In the genomic region with DNA sequence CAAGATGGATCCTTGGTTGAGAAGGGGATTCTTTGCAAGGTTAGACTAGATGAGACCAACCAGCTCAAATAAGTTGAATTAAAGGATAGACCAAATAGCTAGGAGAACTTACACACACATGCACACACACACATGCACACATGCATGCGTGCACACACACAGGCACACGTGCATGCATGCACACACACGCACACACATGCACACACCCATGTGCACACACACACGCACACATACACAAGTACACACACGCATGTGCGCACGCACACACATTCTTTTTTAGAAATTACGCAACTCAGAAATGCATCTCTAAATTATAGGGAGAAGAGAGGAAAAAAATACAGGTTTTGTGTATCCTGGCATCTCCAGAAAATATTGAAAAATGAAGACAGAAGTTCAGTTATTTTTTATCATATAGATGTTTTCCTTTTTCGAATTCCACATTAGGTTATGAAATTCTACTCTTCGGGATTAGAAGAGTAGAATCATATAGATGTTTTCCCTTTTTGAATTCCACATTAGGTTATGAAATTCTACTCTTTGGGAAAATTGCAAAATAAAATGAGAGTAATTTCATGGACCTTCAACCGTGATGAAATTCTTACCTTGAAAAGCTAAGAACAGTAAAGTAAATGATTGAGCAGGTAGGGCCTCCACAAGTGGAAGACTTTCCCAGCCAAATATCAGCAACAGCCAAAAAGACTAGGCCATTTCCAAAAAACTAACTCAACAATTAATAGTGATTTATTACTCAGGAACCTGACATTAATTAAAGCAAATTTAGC, we compare ENCODE assay signal across 21 cellular contexts.
DNase-seq lines count a peak whose midpoint lies in the region; ATAC-seq, FAIRE-seq and TF ChIP-seq lines count a peak whose summit lies in the region.
"Had no signal": no experiment of that assay in that cellular context is flagged by ENCODE, and none has a peak within 500 bp of the region (broad histone marks: within the 10 kb centered on the region; RNA-seq: fewer than 3 reads in every experiment).

No MANE protein-coding gene starts in this region.

- CTCF ChIA-PET in HEK293 (lab: Yijun Ruan, JAX) (interaction anchor here (0.6 to 1.6 kb wide), 3 partner anchors 422 to 622 kb away, joined by 3 to 7 read pairs (median 3); partner anchors contain the start of gene NRIP1), GM12878 (lab: Yijun Ruan, JAX) (interaction anchor here (0.9 to 1.9 kb wide), 3 partner anchors 12 to 622 kb away, joined by 3 to 6 read pairs (median 5); no protein-coding TSS in a partner anchor), HepG2 (lab: Yijun Ruan, JAX; ENCODE audit: low intra/inter-chr PET ratio, low total read pairs) (no interaction called here), GM10248 (lab: Yijun Ruan, JAX) (interaction anchor here (0.9 to 3.1 kb wide), 3 partner anchors 9 to 622 kb away, joined by 3 to 17 read pairs (median 3); no protein-coding TSS in a partner anchor)

- no peak overlapping the region for H2BK120ac ChIP-seq in trophoblast cell (ENCODE audit: insufficient read depth, low read length, poor library complexity)

- H4K91ac ChIP-seq in trophoblast cell (ENCODE audit: low read depth, low read length) = no peak overlapping the region

- DNase-seq in GM12878 (ENCODE audit: low read depth, low spot score) (no peak), HepG2 (ENCODE audit: low spot score) (peak; percentile 6), trophoblast cell (peak in 1 of 2 donors; percentile 13), GM10248 (ENCODE audit: extremely low spot score) (no peak), AG08396 (ENCODE audit: low spot score) (no peak), NCI-H345 (lab: John Stamatoyannopoulos, UW) (no peak)
- no peak for DNase-seq in activated effector memory CD4-positive, alpha-beta T cell treated with Interleukin-2 at 50 U/mL for 16 hours
- DNase-seq: ACHN; AML-193; Calu3; CD8-positive, alpha-beta T cell; DMS79 treated with DMSO at 0.1 percent for 48 hours; GF-D8; GM23248; HCEC 1CT; Kasumi-1; KG1 had no signal

- H4K12ac ChIP-seq in trophoblast cell (ENCODE audit: low read depth, low read length) = no peak overlapping the region

- ATAC-seq in GM12878 (no peak), HepG2 (no peak)
- ATAC-seq: CD8-positive, alpha-beta T cell had no signal

- H3K4me3 ChIP-seq in HEK293 (ENCODE audit: low read depth, low read length) (no peak overlapping the region), GM12878 (no peak overlapping the region), HepG2 (replicated peaks in 1 of 3; ENCODE audit: insufficient read depth in 1 of 3, low read depth in 2 of 3, low read length in 3 of 3) (no peak overlapping the region), trophoblast cell (ENCODE audit: low read depth, low read length) (peak overlapping the region; percentile 13)
- H3K4me3 ChIP-seq: BLaER1 treated with 17β-estradiol and CSF1 and Interleukin-3, amounts not matched to agents 10 nM and 100 nM; GM23248 had no signal

- H3K27me3 ChIP-seq in GM12878 (replicated peaks in 1 of 2; ENCODE audit: control insufficient read depth in 2 of 2, insufficient read depth in 2 of 2, low read length in 1 of 2) (no peaks in the 10 kb centered on the region), HepG2 (ENCODE audit: control insufficient read depth in 1 of 2, insufficient read depth in 2 of 2, low read length in 2 of 2) (no peaks in the 10 kb centered on the region), trophoblast cell (ENCODE audit: insufficient read depth, low read length) (no peaks in the 10 kb centered on the region)
- H3K27me3 ChIP-seq: BLaER1 treated with 17β-estradiol and CSF1 and Interleukin-3, amounts not matched to agents 10 nM and 100 nM had no signal

- no peak overlapping the region for H3K9ac ChIP-seq in GM12878 (ENCODE audit: control insufficient read depth, insufficient read depth, low read length)
- H3K9ac ChIP-seq in HepG2 (ENCODE audit: insufficient read depth, low read depth, low read length) = no peak overlapping the region
- no peak overlapping the region for H3K9ac ChIP-seq in trophoblast cell (ENCODE audit: low read length)
- H3K9ac ChIP-seq: BLaER1 treated with 17β-estradiol and CSF1 and Interleukin-3, amounts not matched to agents 10 nM and 100 nM; GM23248 had no signal

- no peaks in the 10 kb centered on the region for H3K79me2 ChIP-seq in GM12878 (ENCODE audit: control insufficient read depth, insufficient read depth, low read length)
- H3K79me2 ChIP-seq in HepG2 (ENCODE audit: insufficient read depth, low read length) = no peaks in the 10 kb centered on the region
- no peaks in the 10 kb centered on the region for H3K79me2 ChIP-seq in trophoblast cell (ENCODE audit: control insufficient read depth, insufficient read depth, low read length, poor library complexity)

- TF ChIP-seq POLR2A in GM12878 (IDR thresholded peaks at IDR 0.05; ENCODE audit: low read depth, low read length) (no peak), HepG2 (IDR thresholded peaks at IDR 0.05; ENCODE audit: insufficient read depth in 1 of 2, low read depth in 2 of 2, low read length in 2 of 2) (no peak)

- BruUV-seq in GM12878 (replicated peaks; lab: Mats Ljungman, UMichigan) (no TSS peak), HepG2 (replicated peaks; lab: Mats Ljungman, UMichigan) (no TSS peak)

- H3K27ac ChIP-seq in HEK293 (ENCODE audit: extremely low read depth, low read depth, low read length) (no peak overlapping the region), GM12878 (ENCODE audit: control insufficient read depth, insufficient read depth) (no peak overlapping the region), HepG2 (ENCODE audit: extremely low read length, insufficient read depth, low read length) (no peak overlapping the region), trophoblast cell (ENCODE audit: low read depth, low read length) (no peak overlapping the region)
- H3K27ac ChIP-seq: BLaER1 treated with 17β-estradiol and CSF1 and Interleukin-3, amounts not matched to agents 10 nM and 100 nM; GM23248 had no signal

- WGBS in GM12878 (ENCODE audit: insufficient coverage, insufficient replicate concordance, low lambda C conversion rate, missing lambda C conversion rate) = 43% methylated on average over 11 of the region's 11 CpGs
- WGBS in HepG2 (ENCODE audit: low lambda C conversion rate) = 79% methylated on average over 11 of the region's 11 CpGs
- WGBS in trophoblast cell (ENCODE audit: extremely low coverage, insufficient coverage, insufficient read length) = no CpG with 5 or more reads among the region's 11 CpGs

- H3K4me2 ChIP-seq in GM12878 (ENCODE audit: control insufficient read depth, insufficient read depth) = no peak overlapping the region
- H3K4me2 ChIP-seq in HepG2 (ENCODE audit: low read depth, low read length) = no peak overlapping the region
- no peak overlapping the region for H3K4me2 ChIP-seq in trophoblast cell (ENCODE audit: low read length)

- no peaks in the 10 kb centered on the region for H3K4me1 ChIP-seq in HEK293 (ENCODE audit: control insufficient read depth, insufficient read depth, low read length)
- H3K4me1 ChIP-seq in GM12878 (ENCODE audit: control insufficient read depth, insufficient read depth, low read length) = no peaks in the 10 kb centered on the region
- H3K4me1 ChIP-seq in HepG2 (ENCODE audit: insufficient read depth, low read length) = peaks cover 38% of the 10 kb centered on the region
- no peaks in the 10 kb centered on the region for H3K4me1 ChIP-seq in trophoblast cell (ENCODE audit: control insufficient read depth in 1 of 2, insufficient read depth in 2 of 2, low read length in 2 of 2)

- no peaks in the 10 kb centered on the region for H4K20me1 ChIP-seq in GM12878 (ENCODE audit: control insufficient read depth, insufficient read depth)
- H4K20me1 ChIP-seq in HepG2 (ENCODE audit: insufficient read depth, low read length) = no peaks in the 10 kb centered on the region
- H4K20me1 ChIP-seq: BLaER1 treated with 17β-estradiol and CSF1 and Interleukin-3, amounts not matched to agents 10 nM and 100 nM had no signal

- SMC1A ChIA-PET in GM12878 (lab: Charles Lee; ENCODE audit: uncharacterized antibody, unreplicated experiment) = interaction anchor here (1.2 to 2.9 kb wide), 3 partner anchors 622 to 976 kb away, joined by 3 to 19 read pairs (median 5); no protein-coding TSS in a partner anchor

- H2BK5ac ChIP-seq in trophoblast cell (ENCODE audit: low read depth, low read length, poor library complexity) = no peak overlapping the region

- no peak overlapping the region for H3K4ac ChIP-seq in trophoblast cell (ENCODE audit: low read depth, low read length)

- RAD21 ChIA-PET in GM12878 (lab: Charles Lee; ENCODE audit: unreplicated experiment) = interaction anchor here (1.2 kb wide), 1 partner anchor 623 kb away, joined by 8 read pairs; no protein-coding TSS in a partner anchor

- TF ChIP-seq EP300 in GM12878 (IDR thresholded peaks at IDR 0.05; ENCODE audit: borderline replicate concordance in 1 of 2, control insufficient read depth in 1 of 2, low read depth in 2 of 2, low read length in 2 of 2) (no peak), HepG2 (IDR thresholded peaks at IDR 0.05; ENCODE audit: low read depth in 2 of 2, low read length in 2 of 2) (no peak), HepG2 (CRISPR knock-in tag; IDR thresholded peaks at IDR 0.05; ENCODE audit: borderline replicate concordance) (no peak)

- no peak overlapping the region for H3K14ac ChIP-seq in trophoblast cell (ENCODE audit: low read length)

- TF ChIP-seq CTCF in HEK293 (tag by site-specific recombination; IDR thresholded peaks at IDR 0.05) (no peak), GM12878 (IDR thresholded peaks at IDR 0.05 in 2 of 3, conservative IDR thresholded peaks at IDR 0.05 in 1 of 3; ENCODE audit: control insufficient read depth in 2 of 3, extremely low read depth in 1 of 3, insufficient read depth in 1 of 3, low read depth in 3 of 3, low read length in 3 of 3) (no peak), HepG2 (CRISPR knock-in tag; IDR thresholded peaks at IDR 0.05) (no peak), GM10248 (IDR thresholded peaks at IDR 0.05; ENCODE audit: control extremely low read depth, extremely low read depth, low read depth, missing control alignments) (no peak)

- H3K9me3 ChIP-seq in HEK293 (ENCODE audit: control insufficient read depth, insufficient read depth, low read depth, low read length) = no peaks in the 10 kb centered on the region
- H3K9me3 ChIP-seq in GM12878 (replicated peaks; ENCODE audit: control insufficient read depth, insufficient read depth, low read length) = no peaks in the 10 kb centered on the region
- no peaks in the 10 kb centered on the region for H3K9me3 ChIP-seq in HepG2 (ENCODE audit: low read length)
- peaks cover 2% of the 10 kb centered on the region for H3K9me3 ChIP-seq in trophoblast cell (ENCODE audit: insufficient read depth, low read depth, low read length)

- in situ Hi-C loops in GM12878 (cut with MboI) (loop anchor here (10.0 to 25.0 kb wide), 2 partner anchors 422 to 624 kb away; partner anchors contain the start of gene NRIP1), HepG2 (cut with HindIII; ENCODE audit: extremely low pct_ligation_motif_present, low pct_unique_long_range_greater_than_20kb) (loop anchor here (10.0 to 25.0 kb wide), 2 partner anchors 422 to 624 kb away; partner anchors contain the start of gene NRIP1)

- TF ChIP-seq RAD21 in GM12878 (IDR thresholded peaks at IDR 0.05; ENCODE audit: insufficient read depth, low read depth, low read length) = no peak
- TF ChIP-seq RAD21 in HepG2 (CRISPR knock-in tag; IDR thresholded peaks at IDR 0.05) = no peak

- H3K79me1 ChIP-seq in trophoblast cell (ENCODE audit: low read length) = no peaks in the 10 kb centered on the region

- H3K18ac ChIP-seq in trophoblast cell (ENCODE audit: low read length) = no peak overlapping the region

- POLR2A ChIA-PET in HEK293 (lab: Yijun Ruan, JAX) (no interaction called here), GM12878 (lab: Charles Lee) (no interaction called here), HepG2 (lab: Yijun Ruan, JAX) (no interaction called here), GM10248 (lab: Yijun Ruan, JAX) (no interaction called here)

- no peak overlapping the region for H3K23ac ChIP-seq in trophoblast cell (ENCODE audit: low read length)

- FAIRE-seq in GM12878 (lab: Jason Lieb, UNC) = no peak
- FAIRE-seq in HepG2 (lab: Jason Lieb, UNC) = no peak
- FAIRE-seq: A204.1, GM12891 had no signal

- intact Hi-C loops in GM12878 (cut with micrococcal nuclease; ENCODE audit: unreplicated experiment) = loop anchor here (10.0 kb wide), 2 partner anchors 338 to 1232 kb away; no protein-coding TSS in a partner anchor
- intact Hi-C loops in HepG2 (cut with micrococcal nuclease; ENCODE audit: unreplicated experiment) = loop anchor here (10.0 kb wide), 1 partner anchor 192 kb away; no protein-coding TSS in a partner anchor

- no peak overlapping the region for H2BK12ac ChIP-seq in trophoblast cell (ENCODE audit: low read length)

- no peak overlapping the region for H2AFZ ChIP-seq in GM12878 (ENCODE audit: control insufficient read depth, low read depth, low read length)
- H2AFZ ChIP-seq in HepG2 (ENCODE audit: low read length) = no peak overlapping the region
- no peak overlapping the region for H2AFZ ChIP-seq in trophoblast cell (ENCODE audit: insufficient read depth, low read length, poor library complexity)
- H2AFZ ChIP-seq: GM23248 had no signal

- H4K8ac ChIP-seq in trophoblast cell (ENCODE audit: low read depth, low read length) = no peak overlapping the region

- H2AK5ac ChIP-seq in trophoblast cell (ENCODE audit: low read length) = no peak overlapping the region

- H3K36me3 ChIP-seq in HEK293 (ENCODE audit: control insufficient read depth in 2 of 2, insufficient read depth in 1 of 2, low read length in 2 of 2) (no peaks in the 10 kb centered on the region), GM12878 (ENCODE audit: control insufficient read depth in 2 of 2, insufficient read depth in 2 of 2, low read length in 1 of 2) (no peaks in the 10 kb centered on the region), HepG2 (replicated peaks in 1 of 2; ENCODE audit: control insufficient read depth in 1 of 2, insufficient read depth in 2 of 2, low read length in 2 of 2) (no peaks in the 10 kb centered on the region), trophoblast cell (ENCODE audit: control insufficient read depth in 1 of 2, insufficient read depth in 2 of 2, low read length in 2 of 2) (no peaks in the 10 kb centered on the region)
- H3K36me3 ChIP-seq: BLaER1 treated with 17β-estradiol and CSF1 and Interleukin-3, amounts not matched to agents 10 nM and 100 nM had no signal
